In the genomic region with DNA sequence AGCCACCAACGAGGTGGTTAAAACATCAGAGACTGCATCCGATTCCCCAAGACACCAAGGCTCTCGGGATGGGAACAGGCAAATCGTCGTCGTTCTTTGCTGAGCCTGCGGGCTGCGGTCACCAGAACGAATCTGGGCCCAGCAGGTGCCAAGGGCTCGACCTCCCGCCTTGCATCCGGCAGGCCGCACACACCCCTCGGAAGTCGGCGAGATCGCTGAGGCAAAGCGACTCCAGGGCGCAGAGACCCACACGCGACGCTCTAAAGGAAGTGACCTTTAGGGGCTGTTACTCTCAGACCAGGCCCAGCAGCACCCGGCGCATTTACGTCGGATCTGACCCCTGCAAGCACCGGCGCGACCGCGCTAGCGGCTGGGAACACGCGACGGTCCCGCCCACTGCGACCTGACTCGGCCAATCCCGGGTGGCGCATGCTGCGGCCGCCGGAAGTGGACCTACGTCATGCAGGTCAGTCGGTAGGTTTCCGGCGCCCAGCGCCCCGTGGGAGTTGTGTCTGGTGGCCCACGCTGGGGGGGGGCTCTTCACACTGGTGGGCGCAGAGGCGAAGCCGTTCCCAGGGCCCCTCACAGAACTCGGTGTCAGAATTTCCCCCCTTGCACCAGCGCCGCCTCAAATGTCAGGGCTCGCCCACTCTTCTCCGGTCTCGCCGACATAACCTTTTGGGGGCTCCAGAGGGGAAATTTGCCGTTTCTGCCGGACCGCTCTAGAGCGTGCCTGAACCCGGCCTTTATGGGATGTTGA, we compare ENCODE assay signal across 1 cellular context.
A peak's percentile ranks its signal among the peaks of the same experiment; 100 is the strongest.
TF ChIP-seq lines count a peak whose summit lies in the region.

No MANE protein-coding gene starts in this region.

TF ChIP-seq in K562, 482 proteins besides CTCF, POLR2A, EP300 and RAD21 (continued from another document and continues in another):
- TF ChIP-seq, protein P1, sequence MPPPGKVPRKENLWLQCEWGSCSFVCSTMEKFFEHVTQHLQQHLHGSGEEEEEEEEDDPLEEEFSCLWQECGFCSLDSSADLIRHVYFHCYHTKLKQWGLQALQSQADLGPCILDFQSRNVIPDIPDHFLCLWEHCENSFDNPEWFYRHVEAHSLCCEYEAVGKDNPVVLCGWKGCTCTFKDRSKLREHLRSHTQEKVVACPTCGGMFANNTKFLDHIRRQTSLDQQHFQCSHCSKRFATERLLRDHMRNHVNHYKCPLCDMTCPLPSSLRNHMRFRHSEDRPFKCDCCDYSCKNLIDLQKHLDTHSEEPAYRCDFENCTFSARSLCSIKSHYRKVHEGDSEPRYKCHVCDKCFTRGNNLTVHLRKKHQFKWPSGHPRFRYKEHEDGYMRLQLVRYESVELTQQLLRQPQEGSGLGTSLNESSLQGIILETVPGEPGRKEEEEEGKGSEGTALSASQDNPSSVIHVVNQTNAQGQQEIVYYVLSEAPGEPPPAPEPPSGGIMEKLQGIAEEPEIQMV (tag; conservative IDR thresholded peaks at IDR 0.05; ENCODE audit: low read depth) = 0 out of 2 replicates have a peak, but pooled peaks have one; percentile 9
- 0 out of 4 replicates have a peak, but pooled peaks of 1 of the 2 experiments have one; percentile 86 for TF ChIP-seq KDM4B (IDR thresholded peaks at IDR 0.05; ENCODE audit: borderline replicate concordance in 2 of 2, low read depth in 1 of 2)
- TF ChIP-seq SIN3A (IDR thresholded peaks at IDR 0.05; ENCODE audit: borderline replicate concordance in 2 of 2, control insufficient read depth in 1 of 2, low read depth in 2 of 2, low read length in 2 of 2) = peak in 1 of 2 experiments; percentile 12; a peak in 1 of 4 replicates
- TF ChIP-seq MEF2D (tag; conservative IDR thresholded peaks at IDR 0.05; ENCODE audit: low read depth) = no peak
- TF ChIP-seq, protein P2, sequence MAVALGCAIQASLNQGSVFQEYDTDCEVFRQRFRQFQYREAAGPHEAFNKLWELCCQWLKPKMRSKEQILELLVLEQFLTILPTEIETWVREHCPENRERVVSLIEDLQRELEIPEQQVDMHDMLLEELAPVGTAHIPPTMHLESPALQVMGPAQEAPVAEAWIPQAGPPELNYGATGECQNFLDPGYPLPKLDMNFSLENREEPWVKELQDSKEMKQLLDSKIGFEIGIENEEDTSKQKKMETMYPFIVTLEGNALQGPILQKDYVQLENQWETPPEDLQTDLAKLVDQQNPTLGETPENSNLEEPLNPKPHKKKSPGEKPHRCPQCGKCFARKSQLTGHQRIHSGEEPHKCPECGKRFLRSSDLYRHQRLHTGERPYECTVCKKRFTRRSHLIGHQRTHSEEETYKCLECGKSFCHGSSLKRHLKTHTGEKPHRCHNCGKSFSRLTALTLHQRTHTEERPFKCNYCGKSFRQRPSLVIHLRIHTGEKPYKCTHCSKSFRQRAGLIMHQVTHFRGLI (CRISPR knock-in tag; IDR thresholded peaks at IDR 0.05) = no peak
- no peak for TF ChIP-seq STAT5A (IDR thresholded peaks at IDR 0.05; ENCODE audit: borderline replicate concordance, low read length)
- TF ChIP-seq RHOXF2B (CRISPR knock-in tag; conservative IDR thresholded peaks at IDR 0.05) = no peak
- peak; percentile 67 for TF ChIP-seq HNRNPLL (IDR thresholded peaks at IDR 0.05; ENCODE audit: low read depth, low read length, poor library complexity, severe bottlenecking)
- no peak for TF ChIP-seq ZNF146 (CRISPR knock-in tag; IDR thresholded peaks at IDR 0.05; ENCODE audit: unreplicated experiment)
- no peak for TF ChIP-seq GATAD2A (IDR thresholded peaks at IDR 0.05)
- TF ChIP-seq ZKSCAN8 (CRISPR knock-in tag; IDR thresholded peaks at IDR 0.05) = 0 out of 2 replicates have a peak, but pooled peaks have one; percentile 42
- TF ChIP-seq CCNT2 (IDR thresholded peaks at IDR 0.05; ENCODE audit: borderline replicate concordance, extremely low read depth, insufficient read length, low read depth, low read length) = peak; percentile 72
- TF ChIP-seq ZNF41 (CRISPR knock-in tag; conservative IDR thresholded peaks at IDR 0.05) = no peak
- TF ChIP-seq CREBBP (IDR thresholded peaks at IDR 0.05; ENCODE audit: low read depth, low read length) = no peak
- TF ChIP-seq, protein P3, sequence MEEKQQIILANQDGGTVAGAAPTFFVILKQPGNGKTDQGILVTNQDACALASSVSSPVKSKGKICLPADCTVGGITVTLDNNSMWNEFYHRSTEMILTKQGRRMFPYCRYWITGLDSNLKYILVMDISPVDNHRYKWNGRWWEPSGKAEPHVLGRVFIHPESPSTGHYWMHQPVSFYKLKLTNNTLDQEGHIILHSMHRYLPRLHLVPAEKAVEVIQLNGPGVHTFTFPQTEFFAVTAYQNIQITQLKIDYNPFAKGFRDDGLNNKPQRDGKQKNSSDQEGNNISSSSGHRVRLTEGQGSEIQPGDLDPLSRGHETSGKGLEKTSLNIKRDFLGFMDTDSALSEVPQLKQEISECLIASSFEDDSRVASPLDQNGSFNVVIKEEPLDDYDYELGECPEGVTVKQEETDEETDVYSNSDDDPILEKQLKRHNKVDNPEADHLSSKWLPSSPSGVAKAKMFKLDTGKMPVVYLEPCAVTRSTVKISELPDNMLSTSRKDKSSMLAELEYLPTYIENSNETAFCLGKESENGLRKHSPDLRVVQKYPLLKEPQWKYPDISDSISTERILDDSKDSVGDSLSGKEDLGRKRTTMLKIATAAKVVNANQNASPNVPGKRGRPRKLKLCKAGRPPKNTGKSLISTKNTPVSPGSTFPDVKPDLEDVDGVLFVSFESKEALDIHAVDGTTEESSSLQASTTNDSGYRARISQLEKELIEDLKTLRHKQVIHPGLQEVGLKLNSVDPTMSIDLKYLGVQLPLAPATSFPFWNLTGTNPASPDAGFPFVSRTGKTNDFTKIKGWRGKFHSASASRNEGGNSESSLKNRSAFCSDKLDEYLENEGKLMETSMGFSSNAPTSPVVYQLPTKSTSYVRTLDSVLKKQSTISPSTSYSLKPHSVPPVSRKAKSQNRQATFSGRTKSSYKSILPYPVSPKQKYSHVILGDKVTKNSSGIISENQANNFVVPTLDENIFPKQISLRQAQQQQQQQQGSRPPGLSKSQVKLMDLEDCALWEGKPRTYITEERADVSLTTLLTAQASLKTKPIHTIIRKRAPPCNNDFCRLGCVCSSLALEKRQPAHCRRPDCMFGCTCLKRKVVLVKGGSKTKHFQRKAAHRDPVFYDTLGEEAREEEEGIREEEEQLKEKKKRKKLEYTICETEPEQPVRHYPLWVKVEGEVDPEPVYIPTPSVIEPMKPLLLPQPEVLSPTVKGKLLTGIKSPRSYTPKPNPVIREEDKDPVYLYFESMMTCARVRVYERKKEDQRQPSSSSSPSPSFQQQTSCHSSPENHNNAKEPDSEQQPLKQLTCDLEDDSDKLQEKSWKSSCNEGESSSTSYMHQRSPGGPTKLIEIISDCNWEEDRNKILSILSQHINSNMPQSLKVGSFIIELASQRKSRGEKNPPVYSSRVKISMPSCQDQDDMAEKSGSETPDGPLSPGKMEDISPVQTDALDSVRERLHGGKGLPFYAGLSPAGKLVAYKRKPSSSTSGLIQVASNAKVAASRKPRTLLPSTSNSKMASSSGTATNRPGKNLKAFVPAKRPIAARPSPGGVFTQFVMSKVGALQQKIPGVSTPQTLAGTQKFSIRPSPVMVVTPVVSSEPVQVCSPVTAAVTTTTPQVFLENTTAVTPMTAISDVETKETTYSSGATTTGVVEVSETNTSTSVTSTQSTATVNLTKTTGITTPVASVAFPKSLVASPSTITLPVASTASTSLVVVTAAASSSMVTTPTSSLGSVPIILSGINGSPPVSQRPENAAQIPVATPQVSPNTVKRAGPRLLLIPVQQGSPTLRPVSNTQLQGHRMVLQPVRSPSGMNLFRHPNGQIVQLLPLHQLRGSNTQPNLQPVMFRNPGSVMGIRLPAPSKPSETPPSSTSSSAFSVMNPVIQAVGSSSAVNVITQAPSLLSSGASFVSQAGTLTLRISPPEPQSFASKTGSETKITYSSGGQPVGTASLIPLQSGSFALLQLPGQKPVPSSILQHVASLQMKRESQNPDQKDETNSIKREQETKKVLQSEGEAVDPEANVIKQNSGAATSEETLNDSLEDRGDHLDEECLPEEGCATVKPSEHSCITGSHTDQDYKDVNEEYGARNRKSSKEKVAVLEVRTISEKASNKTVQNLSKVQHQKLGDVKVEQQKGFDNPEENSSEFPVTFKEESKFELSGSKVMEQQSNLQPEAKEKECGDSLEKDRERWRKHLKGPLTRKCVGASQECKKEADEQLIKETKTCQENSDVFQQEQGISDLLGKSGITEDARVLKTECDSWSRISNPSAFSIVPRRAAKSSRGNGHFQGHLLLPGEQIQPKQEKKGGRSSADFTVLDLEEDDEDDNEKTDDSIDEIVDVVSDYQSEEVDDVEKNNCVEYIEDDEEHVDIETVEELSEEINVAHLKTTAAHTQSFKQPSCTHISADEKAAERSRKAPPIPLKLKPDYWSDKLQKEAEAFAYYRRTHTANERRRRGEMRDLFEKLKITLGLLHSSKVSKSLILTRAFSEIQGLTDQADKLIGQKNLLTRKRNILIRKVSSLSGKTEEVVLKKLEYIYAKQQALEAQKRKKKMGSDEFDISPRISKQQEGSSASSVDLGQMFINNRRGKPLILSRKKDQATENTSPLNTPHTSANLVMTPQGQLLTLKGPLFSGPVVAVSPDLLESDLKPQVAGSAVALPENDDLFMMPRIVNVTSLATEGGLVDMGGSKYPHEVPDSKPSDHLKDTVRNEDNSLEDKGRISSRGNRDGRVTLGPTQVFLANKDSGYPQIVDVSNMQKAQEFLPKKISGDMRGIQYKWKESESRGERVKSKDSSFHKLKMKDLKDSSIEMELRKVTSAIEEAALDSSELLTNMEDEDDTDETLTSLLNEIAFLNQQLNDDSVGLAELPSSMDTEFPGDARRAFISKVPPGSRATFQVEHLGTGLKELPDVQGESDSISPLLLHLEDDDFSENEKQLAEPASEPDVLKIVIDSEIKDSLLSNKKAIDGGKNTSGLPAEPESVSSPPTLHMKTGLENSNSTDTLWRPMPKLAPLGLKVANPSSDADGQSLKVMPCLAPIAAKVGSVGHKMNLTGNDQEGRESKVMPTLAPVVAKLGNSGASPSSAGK (IDR thresholded peaks at IDR 0.05) = peak; percentile 95
- peak; percentile 92 for TF ChIP-seq EP400 (IDR thresholded peaks at IDR 0.05)
- peak; percentile 68; the same call in 1 of the 2 replicates for TF ChIP-seq ZBTB7A (IDR thresholded peaks at IDR 0.05; ENCODE audit: borderline replicate concordance, control insufficient read depth, low read depth, low read length)
- peak; percentile 71; the same call in 1 of the 2 replicates for TF ChIP-seq TOE1 (IDR thresholded peaks at IDR 0.05; ENCODE audit: borderline replicate concordance)
- TF ChIP-seq TOE1 (CRISPR knock-in tag; IDR thresholded peaks at IDR 0.05; ENCODE audit: borderline replicate concordance, low read depth) = no peak
- TF ChIP-seq ETV5 (CRISPR knock-in tag; IDR thresholded peaks at IDR 0.05; ENCODE audit: low read depth) = peak; percentile 79; the same call in 1 of the 2 replicates
- TF ChIP-seq ATF1 (CRISPR knock-in tag; IDR thresholded peaks at IDR 0.05) = peak; percentile 75
- TF ChIP-seq ATF1 (tag; IDR thresholded peaks at IDR 0.05) = peak; percentile 98
- TF ChIP-seq RBFOX2 (IDR thresholded peaks at IDR 0.05; ENCODE audit: low read depth, low read length) = peak; percentile 97
- peak; percentile 86 for TF ChIP-seq HMGN3 (IDR thresholded peaks at IDR 0.05; ENCODE audit: borderline replicate concordance, extremely low read depth, insufficient read length, low read depth, low read length)
- no peak for TF ChIP-seq NELFE (IDR thresholded peaks at IDR 0.05; ENCODE audit: insufficient read depth, insufficient read length)
- TF ChIP-seq ZNF589 (CRISPR knock-in tag; IDR thresholded peaks at IDR 0.05; ENCODE audit: low read depth) = peak; percentile 71; the same call in 1 of the 2 replicates
- no peak for TF ChIP-seq ESRRB (CRISPR knock-in tag; IDR thresholded peaks at IDR 0.05; ENCODE audit: borderline replicate concordance)
- TF ChIP-seq PHF21A (IDR thresholded peaks at IDR 0.05; ENCODE audit: borderline replicate concordance, low read depth) = no peak
- TF ChIP-seq, protein P4, sequence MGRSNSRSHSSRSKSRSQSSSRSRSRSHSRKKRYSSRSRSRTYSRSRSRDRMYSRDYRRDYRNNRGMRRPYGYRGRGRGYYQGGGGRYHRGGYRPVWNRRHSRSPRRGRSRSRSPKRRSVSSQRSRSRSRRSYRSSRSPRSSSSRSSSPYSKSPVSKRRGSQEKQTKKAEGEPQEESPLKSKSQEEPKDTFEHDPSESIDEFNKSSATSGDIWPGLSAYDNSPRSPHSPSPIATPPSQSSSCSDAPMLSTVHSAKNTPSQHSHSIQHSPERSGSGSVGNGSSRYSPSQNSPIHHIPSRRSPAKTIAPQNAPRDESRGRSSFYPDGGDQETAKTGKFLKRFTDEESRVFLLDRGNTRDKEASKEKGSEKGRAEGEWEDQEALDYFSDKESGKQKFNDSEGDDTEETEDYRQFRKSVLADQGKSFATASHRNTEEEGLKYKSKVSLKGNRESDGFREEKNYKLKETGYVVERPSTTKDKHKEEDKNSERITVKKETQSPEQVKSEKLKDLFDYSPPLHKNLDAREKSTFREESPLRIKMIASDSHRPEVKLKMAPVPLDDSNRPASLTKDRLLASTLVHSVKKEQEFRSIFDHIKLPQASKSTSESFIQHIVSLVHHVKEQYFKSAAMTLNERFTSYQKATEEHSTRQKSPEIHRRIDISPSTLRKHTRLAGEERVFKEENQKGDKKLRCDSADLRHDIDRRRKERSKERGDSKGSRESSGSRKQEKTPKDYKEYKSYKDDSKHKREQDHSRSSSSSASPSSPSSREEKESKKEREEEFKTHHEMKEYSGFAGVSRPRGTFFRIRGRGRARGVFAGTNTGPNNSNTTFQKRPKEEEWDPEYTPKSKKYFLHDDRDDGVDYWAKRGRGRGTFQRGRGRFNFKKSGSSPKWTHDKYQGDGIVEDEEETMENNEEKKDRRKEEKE (IDR thresholded peaks at IDR 0.05; ENCODE audit: borderline replicate concordance in 1 of 2, control insufficient read depth in 1 of 2, low read depth in 2 of 2, low read length in 1 of 2) = no peak
- TF ChIP-seq, protein P5, sequence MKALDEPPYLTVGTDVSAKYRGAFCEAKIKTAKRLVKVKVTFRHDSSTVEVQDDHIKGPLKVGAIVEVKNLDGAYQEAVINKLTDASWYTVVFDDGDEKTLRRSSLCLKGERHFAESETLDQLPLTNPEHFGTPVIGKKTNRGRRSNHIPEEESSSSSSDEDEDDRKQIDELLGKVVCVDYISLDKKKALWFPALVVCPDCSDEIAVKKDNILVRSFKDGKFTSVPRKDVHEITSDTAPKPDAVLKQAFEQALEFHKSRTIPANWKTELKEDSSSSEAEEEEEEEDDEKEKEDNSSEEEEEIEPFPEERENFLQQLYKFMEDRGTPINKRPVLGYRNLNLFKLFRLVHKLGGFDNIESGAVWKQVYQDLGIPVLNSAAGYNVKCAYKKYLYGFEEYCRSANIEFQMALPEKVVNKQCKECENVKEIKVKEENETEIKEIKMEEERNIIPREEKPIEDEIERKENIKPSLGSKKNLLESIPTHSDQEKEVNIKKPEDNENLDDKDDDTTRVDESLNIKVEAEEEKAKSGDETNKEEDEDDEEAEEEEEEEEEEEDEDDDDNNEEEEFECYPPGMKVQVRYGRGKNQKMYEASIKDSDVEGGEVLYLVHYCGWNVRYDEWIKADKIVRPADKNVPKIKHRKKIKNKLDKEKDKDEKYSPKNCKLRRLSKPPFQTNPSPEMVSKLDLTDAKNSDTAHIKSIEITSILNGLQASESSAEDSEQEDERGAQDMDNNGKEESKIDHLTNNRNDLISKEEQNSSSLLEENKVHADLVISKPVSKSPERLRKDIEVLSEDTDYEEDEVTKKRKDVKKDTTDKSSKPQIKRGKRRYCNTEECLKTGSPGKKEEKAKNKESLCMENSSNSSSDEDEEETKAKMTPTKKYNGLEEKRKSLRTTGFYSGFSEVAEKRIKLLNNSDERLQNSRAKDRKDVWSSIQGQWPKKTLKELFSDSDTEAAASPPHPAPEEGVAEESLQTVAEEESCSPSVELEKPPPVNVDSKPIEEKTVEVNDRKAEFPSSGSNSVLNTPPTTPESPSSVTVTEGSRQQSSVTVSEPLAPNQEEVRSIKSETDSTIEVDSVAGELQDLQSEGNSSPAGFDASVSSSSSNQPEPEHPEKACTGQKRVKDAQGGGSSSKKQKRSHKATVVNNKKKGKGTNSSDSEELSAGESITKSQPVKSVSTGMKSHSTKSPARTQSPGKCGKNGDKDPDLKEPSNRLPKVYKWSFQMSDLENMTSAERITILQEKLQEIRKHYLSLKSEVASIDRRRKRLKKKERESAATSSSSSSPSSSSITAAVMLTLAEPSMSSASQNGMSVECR (CRISPR knock-in tag; IDR thresholded peaks at IDR 0.05) = peak; percentile 37; the same call in 1 of the 2 replicates
